ENCODE assay signal across 29 cellular contexts in genomic region chr22:47135338-47135737, GRCh38.
"Had no signal": no experiment of that assay in that cellular context is flagged by ENCODE, and none has a peak within 500 bp of the region (broad histone marks: within the 10 kb centered on the region; RNA-seq: fewer than 3 reads in every experiment).

No MANE protein-coding gene starts in this region.

- H3K4me3 Mint-ChIP-seq: activated CD4-positive, alpha-beta memory T cell treated with anti-CD3 and anti-CD28 coated beads for 36 hours; activated CD8-positive, alpha-beta memory T cell treated with anti-CD3 and anti-CD28 coated beads, Interleukin-2, amount 10 ng/mL, durations not matched to agents 7 days and 5 days; activated CD8-positive, alpha-beta T cell treated with anti-CD3 and anti-CD28 coated beads, Interleukin-2, amount 10 ng/mL, durations not matched to agents 7 days and 5 days; activated naive CD4-positive, alpha-beta T cell treated with anti-CD3 and anti-CD28 coated beads, Interleukin-2, amount 10 ng/mL, durations not matched to agents 7 days and 5 days; activated naive CD8-positive, alpha-beta T cell treated with anti-CD3 and anti-CD28 coated beads, Interleukin-2, amount 10 ng/mL, durations not matched to agents 7 days and 5 days; activated T-helper 1 cell treated with anti-CD3 and anti-CD28 coated beads, Interleukin-12 subunit alpha, Interleukin-12 subunit beta, Interleukin-2, Interleukin-4 antibody, amounts not matched to agents 30 ng/mL and 10 ng/mL and 1 ng/mL, durations not matched to agents 14 hours and 24 hours and 36 hours; brain; central memory CD8-positive, alpha-beta T cell; dendritic cell treated with granulocyte-macrophage colony-stimulating factor and Interleukin-4, amounts not matched to agents 40 ng/mL and 50 ng/mL, for 4 days; endodermal cell had no signal

- DNase-seq: activated CD4-positive, alpha-beta memory T cell treated with anti-CD3 and anti-CD28 coated beads for 36 hours; activated CD4-positive, alpha-beta T cell treated with anti-CD3 and anti-CD28 coated beads for 1 hour; activated CD4-positive, alpha-beta T cell treated with anti-CD3 and anti-CD28 coated beads for 48 hours; activated CD8-positive, alpha-beta memory T cell treated with anti-CD3 and anti-CD28 coated beads, Interleukin-2, amount 10 ng/mL, durations not matched to agents 7 days and 5 days; activated CD8-positive, alpha-beta memory T cell treated with anti-CD3 and anti-CD28 coated beads, Interleukin-2, amount 50 U/mL, for 4 hours; activated CD8-positive, alpha-beta T cell treated with anti-CD3 and anti-CD28 coated beads, Interleukin-2, amount 10 ng/mL, durations not matched to agents 7 days and 5 days; activated gamma-delta T cell; activated naive CD4-positive, alpha-beta T cell; activated naive CD4-positive, alpha-beta T cell treated with anti-CD3 and anti-CD28 coated beads, Interleukin-2, amount 10 ng/mL, durations not matched to agents 7 days and 5 days; activated naive CD8-positive, alpha-beta T cell treated with anti-CD3 and anti-CD28 coated beads, Interleukin-2, amount 10 ng/mL, durations not matched to agents 7 days and 5 days; activated T-cell treated with anti-CD3 and anti-CD28 coated beads, Interleukin-2, amount 50 U/mL, for 1 hour; activated T-cell treated with anti-CD3 and anti-CD28 coated beads, Interleukin-2, amount 50 U/mL, for 48 hours; dorsolateral prefrontal cortex; effector memory CD4-positive, alpha-beta T cell; endodermal cell; foreskin keratinocyte; gastrocnemius medialis; glutamatergic neuron; T-helper 2 cell had no signal

- H3K4me3 ChIP-seq: ascending aorta, breast epithelium, cardiac muscle cell, coronary artery, dorsolateral prefrontal cortex, esophagus muscularis mucosa, gastrocnemius medialis had no signal

- H3K36me3 Mint-ChIP-seq: activated CD4-positive, alpha-beta memory T cell treated with anti-CD3 and anti-CD28 coated beads for 36 hours; activated CD8-positive, alpha-beta memory T cell treated with anti-CD3 and anti-CD28 coated beads, Interleukin-2, amount 10 ng/mL, durations not matched to agents 7 days and 5 days; activated naive CD4-positive, alpha-beta T cell treated with anti-CD3 and anti-CD28 coated beads, Interleukin-2, amount 10 ng/mL, durations not matched to agents 7 days and 5 days; activated naive CD4-positive, alpha-beta T cell treated with anti-CD3 and anti-CD28 coated beads, Interleukin-2, amount 50 U/mL, for 72 hours; activated naive CD8-positive, alpha-beta T cell treated with anti-CD3 and anti-CD28 coated beads, Interleukin-2, amount 10 ng/mL, durations not matched to agents 7 days and 5 days; brain had no signal

- H3K27ac ChIP-seq: ascending aorta, breast epithelium, cardiac muscle cell, coronary artery, dorsolateral prefrontal cortex, esophagus muscularis mucosa, foreskin keratinocyte, gastrocnemius medialis had no signal

- H3K4me1 ChIP-seq: ascending aorta, breast epithelium, esophagus muscularis mucosa, foreskin keratinocyte had no signal

- H3K36me3 ChIP-seq: ascending aorta, breast epithelium, cardiac muscle cell, gastrocnemius medialis had no signal

- H3K9me3 Mint-ChIP-seq: activated CD4-positive, alpha-beta memory T cell treated with anti-CD3 and anti-CD28 coated beads for 36 hours; activated naive CD4-positive, alpha-beta T cell treated with anti-CD3 and anti-CD28 coated beads, Interleukin-2, amount 10 ng/mL, durations not matched to agents 7 days and 5 days; activated naive CD4-positive, alpha-beta T cell treated with anti-CD3 and anti-CD28 coated beads, Interleukin-2, amount 50 U/mL, for 72 hours; activated naive CD8-positive, alpha-beta T cell treated with anti-CD3 and anti-CD28 coated beads, Interleukin-2, amount 10 ng/mL, durations not matched to agents 7 days and 5 days; activated T-helper 1 cell treated with anti-CD3 and anti-CD28 coated beads, Interleukin-12 subunit alpha, Interleukin-12 subunit beta, Interleukin-2, Interleukin-4 antibody, amounts not matched to agents 30 ng/mL and 10 ng/mL and 1 ng/mL, durations not matched to agents 14 hours and 24 hours and 36 hours; brain; central memory CD8-positive, alpha-beta T cell; dendritic cell treated with granulocyte-macrophage colony-stimulating factor and Interleukin-4, amounts not matched to agents 40 ng/mL and 50 ng/mL, for 4 days; endodermal cell had no signal

- ATAC-seq: activated CD8-positive, alpha-beta memory T cell treated with anti-CD3 and anti-CD28 coated beads, Interleukin-2, amount 10 ng/mL, durations not matched to agents 7 days and 5 days; activated CD8-positive, alpha-beta T cell treated with anti-CD3 and anti-CD28 coated beads, Interleukin-2, amount 10 ng/mL, durations not matched to agents 7 days and 5 days; activated naive CD4-positive, alpha-beta T cell treated with anti-CD3 and anti-CD28 coated beads, Interleukin-2, amount 50 U/mL, for 72 hours; foreskin keratinocyte; gastrocnemius medialis had no signal

- H3K9me3 ChIP-seq: ascending aorta, breast epithelium, esophagus muscularis mucosa, gastrocnemius medialis had no signal

- H3K27me3 Mint-ChIP-seq: activated CD4-positive, alpha-beta memory T cell treated with anti-CD3 and anti-CD28 coated beads for 36 hours; activated CD8-positive, alpha-beta memory T cell treated with anti-CD3 and anti-CD28 coated beads, Interleukin-2, amount 10 ng/mL, durations not matched to agents 7 days and 5 days; activated naive CD4-positive, alpha-beta T cell treated with anti-CD3 and anti-CD28 coated beads, Interleukin-2, amount 10 ng/mL, durations not matched to agents 7 days and 5 days; activated naive CD8-positive, alpha-beta T cell treated with anti-CD3 and anti-CD28 coated beads, Interleukin-2, amount 10 ng/mL, durations not matched to agents 7 days and 5 days; brain; central memory CD8-positive, alpha-beta T cell; dendritic cell treated with granulocyte-macrophage colony-stimulating factor and Interleukin-4, amounts not matched to agents 40 ng/mL and 50 ng/mL, for 4 days had no signal

- H3K27me3 ChIP-seq: ascending aorta, breast epithelium, cardiac muscle cell, dorsolateral prefrontal cortex, esophagus muscularis mucosa, foreskin keratinocyte, gastrocnemius medialis had no signal

- H3K27ac Mint-ChIP-seq: activated CD4-positive, alpha-beta memory T cell treated with anti-CD3 and anti-CD28 coated beads for 36 hours; activated CD8-positive, alpha-beta memory T cell treated with anti-CD3 and anti-CD28 coated beads, Interleukin-2, amount 10 ng/mL, durations not matched to agents 7 days and 5 days; activated CD8-positive, alpha-beta T cell treated with anti-CD3 and anti-CD28 coated beads, Interleukin-2, amount 10 ng/mL, durations not matched to agents 7 days and 5 days; activated naive CD4-positive, alpha-beta T cell treated with anti-CD3 and anti-CD28 coated beads, Interleukin-2, amount 10 ng/mL, durations not matched to agents 7 days and 5 days; activated naive CD8-positive, alpha-beta T cell treated with anti-CD3 and anti-CD28 coated beads, Interleukin-2, amount 10 ng/mL, durations not matched to agents 7 days and 5 days; activated T-helper 1 cell treated with anti-CD3 and anti-CD28 coated beads, Interleukin-12 subunit alpha, Interleukin-12 subunit beta, Interleukin-2, Interleukin-4 antibody, amounts not matched to agents 30 ng/mL and 10 ng/mL and 1 ng/mL, durations not matched to agents 14 hours and 24 hours and 36 hours; brain; dendritic cell treated with granulocyte-macrophage colony-stimulating factor and Interleukin-4, amounts not matched to agents 40 ng/mL and 50 ng/mL, for 4 days; endodermal cell had no signal
